Comparison of ENCODE assay signal across 23 cellular contexts in genomic region chr6:43038727-43039126, GRCh38.
"Had no signal": no experiment of that assay in that cellular context is flagged by ENCODE, and none has a peak within 500 bp of the region (broad histone marks: within the 10 kb centered on the region; RNA-seq: fewer than 3 reads in every experiment).

No MANE protein-coding gene starts in this region.

- H3K9me3 Mint-ChIP-seq: dendritic cell treated with granulocyte-macrophage colony-stimulating factor and Interleukin-4, amounts not matched to agents 40 ng/mL and 50 ng/mL, for 4 days; naive thymus-derived CD8-positive, alpha-beta T cell; nephron progenitor cell; stimulated activated naive CD8-positive, alpha-beta T cell treated with anti-CD3 and anti-CD28 coated beads, Interleukin-15, amount 100 ng/mL, for 72 hours had no signal

- H3K4me3 ChIP-seq: colonic mucosa, gastrocnemius medialis, lower lobe of right lung, ovary, psoas muscle, skin epidermis, spleen, suprapubic skin, transverse colon had no signal

- ATAC-seq: gastrocnemius medialis; left ventricle myocardium superior; lower lobe of right lung; naive thymus-derived CD8-positive, alpha-beta T cell; psoas muscle; right cardiac atrium; stimulated activated naive CD8-positive, alpha-beta T cell treated with anti-CD3 and anti-CD28 coated beads, Interleukin-15, amount 100 ng/mL, for 72 hours had no signal

- H3K27ac Mint-ChIP-seq: dendritic cell treated with granulocyte-macrophage colony-stimulating factor and Interleukin-4, amounts not matched to agents 40 ng/mL and 50 ng/mL, for 4 days had no signal

- H3K27ac ChIP-seq: colonic mucosa, lower lobe of right lung, ovary, psoas muscle, skin epidermis, spleen, suprapubic skin, transverse colon had no signal

- H3K9me3 ChIP-seq: colonic mucosa, gastrocnemius medialis, lower lobe of right lung, ovary, psoas muscle, spleen, suprapubic skin, transverse colon had no signal

- H3K36me3 ChIP-seq: colonic mucosa, ovary had no signal

- H3K27me3 Mint-ChIP-seq: dendritic cell treated with granulocyte-macrophage colony-stimulating factor and Interleukin-4, amounts not matched to agents 40 ng/mL and 50 ng/mL, for 4 days; naive thymus-derived CD8-positive, alpha-beta T cell; stimulated activated naive CD8-positive, alpha-beta T cell treated with anti-CD3 and anti-CD28 coated beads, Interleukin-15, amount 100 ng/mL, for 72 hours had no signal

- H3K4me3 Mint-ChIP-seq: dendritic cell treated with granulocyte-macrophage colony-stimulating factor and Interleukin-4, amounts not matched to agents 40 ng/mL and 50 ng/mL, for 4 days; naive thymus-derived CD8-positive, alpha-beta T cell; nephron progenitor cell; stimulated activated naive CD8-positive, alpha-beta T cell treated with anti-CD3 and anti-CD28 coated beads, Interleukin-15, amount 100 ng/mL, for 72 hours had no signal

- H3K4me1 Mint-ChIP-seq: nephron progenitor cell; stimulated activated naive CD8-positive, alpha-beta T cell treated with anti-CD3 and anti-CD28 coated beads, Interleukin-15, amount 100 ng/mL, for 72 hours had no signal

- FAIRE-seq: endometrium, keratinocyte had no signal

- H3K4me1 ChIP-seq: colonic mucosa, lower lobe of right lung, spleen, suprapubic skin, transverse colon had no signal

- H3K27me3 ChIP-seq: colonic mucosa, gastrocnemius medialis, ovary, spleen, suprapubic skin, transverse colon had no signal

- DNase-seq: colonic mucosa; effector memory CD4-positive, alpha-beta T cell; foreskin fibroblast; gastrocnemius medialis; head of caudate nucleus; left ventricle myocardium superior; lower lobe of right lung; naive thymus-derived CD8-positive, alpha-beta T cell; nephron progenitor cell; occipital lobe; ovary; psoas muscle; right cardiac atrium; spleen; stimulated activated CD4-positive, alpha-beta T cell treated with anti-CD3 and anti-CD28 coated beads, Interleukin-4, amount 100 ng/mL, for 4 hours; stimulated activated naive CD4-positive, alpha-beta T cell; stimulated activated naive CD8-positive, alpha-beta T cell treated with anti-CD3 and anti-CD28 coated beads, Interleukin-15, amount 100 ng/mL, for 72 hours; transverse colon had no signal
